ENCODE assay signal across 1 cellular context in the genomic region with DNA sequence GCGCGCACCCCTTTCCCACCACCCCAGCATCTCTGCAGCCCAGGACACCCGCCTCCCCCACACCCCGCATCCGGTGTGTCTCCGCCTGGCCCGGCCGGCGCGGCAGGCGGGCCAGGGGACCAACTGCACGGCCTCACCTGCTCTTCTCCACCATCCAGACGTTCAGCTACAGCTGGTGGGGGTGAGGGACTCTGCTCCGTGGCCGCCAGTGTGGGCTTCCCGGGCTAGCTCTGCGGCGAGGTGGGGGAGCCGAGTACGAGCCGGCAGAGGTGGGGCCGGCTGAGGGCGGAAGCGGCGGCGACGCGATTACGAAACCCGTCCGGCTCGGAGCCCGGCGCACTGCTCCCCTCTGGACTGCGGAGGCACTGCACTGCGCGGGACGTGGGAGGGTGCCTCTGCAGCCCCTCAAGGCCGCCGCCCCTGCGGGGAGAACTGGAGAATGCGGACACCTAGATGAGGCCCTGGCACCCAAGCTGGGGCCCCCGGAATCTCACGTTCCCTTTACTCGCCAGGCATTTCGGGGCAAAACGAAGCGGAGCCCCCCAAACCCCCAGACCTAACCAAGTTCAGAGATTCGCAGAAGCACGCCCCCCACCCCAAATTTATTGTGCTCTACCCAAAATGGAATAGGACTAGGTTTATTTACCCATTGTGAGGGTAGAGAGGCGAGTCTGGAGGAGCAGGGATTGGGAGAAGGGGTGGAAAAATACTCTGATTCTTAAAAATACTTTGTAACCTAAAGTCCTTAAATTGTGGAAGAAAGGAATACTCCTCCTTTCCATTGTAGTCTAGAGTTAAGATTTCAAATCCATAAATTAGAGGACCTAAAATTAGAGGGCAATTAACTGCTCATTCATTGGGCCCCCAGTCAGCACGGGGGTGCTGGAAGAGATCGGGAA.
TF ChIP-seq lines count a peak whose summit lies in the region.

Gene CDC42SE1 (minus strand): TSS at position 281 of the 899 bp plus-strand sequence. CDS start 3,892 bp downstream, outside the sequence.

TF ChIP-seq in HepG2, 621 proteins besides CTCF, POLR2A, EP300 and RAD21 (continued from another document and continues in another):
- TF ChIP-seq, protein P1, sequence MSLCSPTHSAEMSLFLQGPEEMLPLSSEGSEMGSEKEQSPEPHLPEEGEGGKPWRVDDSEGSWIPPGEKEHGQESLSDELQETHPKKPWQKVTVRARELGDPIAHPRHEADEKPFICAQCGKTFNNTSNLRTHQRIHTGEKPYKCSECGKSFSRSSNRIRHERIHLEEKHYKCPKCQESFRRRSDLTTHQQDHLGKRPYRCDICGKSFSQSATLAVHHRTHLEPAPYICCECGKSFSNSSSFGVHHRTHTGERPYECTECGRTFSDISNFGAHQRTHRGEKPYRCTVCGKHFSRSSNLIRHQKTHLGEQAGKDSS (CRISPR knock-in tag; IDR thresholded peaks at IDR 0.05; ENCODE audit: borderline replicate concordance, low read depth) = peak; percentile 65; the same call in 1 of the 2 replicates
- no peak for TF ChIP-seq ZNF704 (CRISPR knock-in tag; IDR thresholded peaks at IDR 0.05; ENCODE audit: borderline replicate concordance)
- no peak; the same call in 1 of the 2 replicates for TF ChIP-seq MTERF4 (CRISPR knock-in tag; IDR thresholded peaks at IDR 0.05)
- no peak for TF ChIP-seq JARID2 (CRISPR knock-in tag; IDR thresholded peaks at IDR 0.05; ENCODE audit: insufficient replicate concordance)
- no peak for TF ChIP-seq ATAD3A (CRISPR knock-in tag; IDR thresholded peaks at IDR 0.05)
- TF ChIP-seq FIP1L1 (IDR thresholded peaks at IDR 0.05; ENCODE audit: borderline replicate concordance, insufficient read depth, low read depth, low read length) = no peak
- peak; percentile 55; the same call in 1 of the 3 replicates for TF ChIP-seq MXI1 (IDR thresholded peaks at IDR 0.05; ENCODE audit: borderline replicate concordance, low read depth, low read length)
- TF ChIP-seq BATF2 (CRISPR knock-in tag; IDR thresholded peaks at IDR 0.05) = no peak
- peak; percentile 51 for TF ChIP-seq FOXA3 (CRISPR knock-in tag; IDR thresholded peaks at IDR 0.05)
- TF ChIP-seq ARHGAP35 (CRISPR knock-in tag; IDR thresholded peaks at IDR 0.05; ENCODE audit: borderline replicate concordance) = no peak
- peak; percentile 58 for TF ChIP-seq RARA (CRISPR knock-in tag; IDR thresholded peaks at IDR 0.05)
- TF ChIP-seq ZSCAN9 (CRISPR knock-in tag; IDR thresholded peaks at IDR 0.05; ENCODE audit: borderline replicate concordance) = peak; percentile 84; the same call in 1 of the 2 replicates
- peak; percentile 19; the same call in 1 of the 2 replicates for TF ChIP-seq REPIN1 (CRISPR knock-in tag; IDR thresholded peaks at IDR 0.05; ENCODE audit: borderline replicate concordance, low read depth)
- TF ChIP-seq ZSCAN5A (CRISPR knock-in tag; IDR thresholded peaks at IDR 0.05; ENCODE audit: borderline replicate concordance) = no peak
- TF ChIP-seq CSRNP2 (CRISPR knock-in tag; conservative IDR thresholded peaks at IDR 0.05; ENCODE audit: low read depth) = no peak
- no peak for TF ChIP-seq MIXL1 (CRISPR knock-in tag; IDR thresholded peaks at IDR 0.05)
- 0 out of 2 replicates have a peak, but pooled peaks have one; percentile 38 for TF ChIP-seq PCBP1 (IDR thresholded peaks at IDR 0.05; ENCODE audit: borderline replicate concordance, low read depth, low read length)
- TF ChIP-seq ZNF556 (CRISPR knock-in tag; IDR thresholded peaks at IDR 0.05; ENCODE audit: borderline replicate concordance) = peak; percentile 71; the same call in 1 of the 2 replicates
- no peak for TF ChIP-seq GATA4 (IDR thresholded peaks at IDR 0.05; ENCODE audit: borderline replicate concordance, low read depth)
- peak; percentile 75 for TF ChIP-seq BCL6 (CRISPR knock-in tag; IDR thresholded peaks at IDR 0.05)
- TF ChIP-seq SAFB2 (CRISPR knock-in tag; IDR thresholded peaks at IDR 0.05; ENCODE audit: borderline replicate concordance, low read depth) = no peak; the same call in 1 of the 2 replicates
- TF ChIP-seq PAWR (CRISPR knock-in tag; IDR thresholded peaks at IDR 0.05; ENCODE audit: borderline replicate concordance) = no peak
- no peak for TF ChIP-seq HDAC6 (IDR thresholded peaks at IDR 0.05; ENCODE audit: low read depth, low read length)
- peak; percentile 86 for TF ChIP-seq ZBTB7A (CRISPR knock-in tag; IDR thresholded peaks at IDR 0.05)
- TF ChIP-seq, protein P2, sequence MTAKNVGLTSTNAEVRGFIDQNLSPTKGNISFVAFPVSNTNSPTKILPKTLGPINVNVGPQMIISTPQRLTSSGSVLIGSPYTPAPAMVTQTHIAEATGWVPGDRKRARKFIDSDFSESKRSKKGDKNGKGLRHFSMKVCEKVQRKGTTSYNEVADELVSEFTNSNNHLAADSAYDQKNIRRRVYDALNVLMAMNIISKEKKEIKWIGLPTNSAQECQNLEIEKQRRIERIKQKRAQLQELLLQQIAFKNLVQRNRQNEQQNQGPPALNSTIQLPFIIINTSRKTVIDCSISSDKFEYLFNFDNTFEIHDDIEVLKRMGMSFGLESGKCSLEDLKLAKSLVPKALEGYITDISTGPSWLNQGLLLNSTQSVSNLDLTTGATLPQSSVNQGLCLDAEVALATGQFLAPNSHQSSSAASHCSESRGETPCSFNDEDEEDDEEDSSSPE (CRISPR knock-in tag; IDR thresholded peaks at IDR 0.05) = peak; percentile 51; the same call in 1 of the 2 replicates
- peak; percentile 50; the same call in 1 of the 2 replicates for TF ChIP-seq NR2C2 (CRISPR knock-in tag; IDR thresholded peaks at IDR 0.05; ENCODE audit: borderline replicate concordance)
- peak; percentile 74 for TF ChIP-seq ERF (CRISPR knock-in tag; IDR thresholded peaks at IDR 0.05)
- no peak for TF ChIP-seq ATRX (CRISPR knock-in tag; IDR thresholded peaks at IDR 0.05; ENCODE audit: borderline replicate concordance)
- 0 out of 2 replicates have a peak, but pooled peaks have one; percentile 71 for TF ChIP-seq ZNF589 (CRISPR knock-in tag; conservative IDR thresholded peaks at IDR 0.05)
- no peak for TF ChIP-seq TOE1 (CRISPR knock-in tag; IDR thresholded peaks at IDR 0.05)
- no peak; the same call in 1 of the 2 replicates for TF ChIP-seq ZNF460 (CRISPR knock-in tag; IDR thresholded peaks at IDR 0.05; ENCODE audit: borderline replicate concordance)
- TF ChIP-seq, protein P3, sequence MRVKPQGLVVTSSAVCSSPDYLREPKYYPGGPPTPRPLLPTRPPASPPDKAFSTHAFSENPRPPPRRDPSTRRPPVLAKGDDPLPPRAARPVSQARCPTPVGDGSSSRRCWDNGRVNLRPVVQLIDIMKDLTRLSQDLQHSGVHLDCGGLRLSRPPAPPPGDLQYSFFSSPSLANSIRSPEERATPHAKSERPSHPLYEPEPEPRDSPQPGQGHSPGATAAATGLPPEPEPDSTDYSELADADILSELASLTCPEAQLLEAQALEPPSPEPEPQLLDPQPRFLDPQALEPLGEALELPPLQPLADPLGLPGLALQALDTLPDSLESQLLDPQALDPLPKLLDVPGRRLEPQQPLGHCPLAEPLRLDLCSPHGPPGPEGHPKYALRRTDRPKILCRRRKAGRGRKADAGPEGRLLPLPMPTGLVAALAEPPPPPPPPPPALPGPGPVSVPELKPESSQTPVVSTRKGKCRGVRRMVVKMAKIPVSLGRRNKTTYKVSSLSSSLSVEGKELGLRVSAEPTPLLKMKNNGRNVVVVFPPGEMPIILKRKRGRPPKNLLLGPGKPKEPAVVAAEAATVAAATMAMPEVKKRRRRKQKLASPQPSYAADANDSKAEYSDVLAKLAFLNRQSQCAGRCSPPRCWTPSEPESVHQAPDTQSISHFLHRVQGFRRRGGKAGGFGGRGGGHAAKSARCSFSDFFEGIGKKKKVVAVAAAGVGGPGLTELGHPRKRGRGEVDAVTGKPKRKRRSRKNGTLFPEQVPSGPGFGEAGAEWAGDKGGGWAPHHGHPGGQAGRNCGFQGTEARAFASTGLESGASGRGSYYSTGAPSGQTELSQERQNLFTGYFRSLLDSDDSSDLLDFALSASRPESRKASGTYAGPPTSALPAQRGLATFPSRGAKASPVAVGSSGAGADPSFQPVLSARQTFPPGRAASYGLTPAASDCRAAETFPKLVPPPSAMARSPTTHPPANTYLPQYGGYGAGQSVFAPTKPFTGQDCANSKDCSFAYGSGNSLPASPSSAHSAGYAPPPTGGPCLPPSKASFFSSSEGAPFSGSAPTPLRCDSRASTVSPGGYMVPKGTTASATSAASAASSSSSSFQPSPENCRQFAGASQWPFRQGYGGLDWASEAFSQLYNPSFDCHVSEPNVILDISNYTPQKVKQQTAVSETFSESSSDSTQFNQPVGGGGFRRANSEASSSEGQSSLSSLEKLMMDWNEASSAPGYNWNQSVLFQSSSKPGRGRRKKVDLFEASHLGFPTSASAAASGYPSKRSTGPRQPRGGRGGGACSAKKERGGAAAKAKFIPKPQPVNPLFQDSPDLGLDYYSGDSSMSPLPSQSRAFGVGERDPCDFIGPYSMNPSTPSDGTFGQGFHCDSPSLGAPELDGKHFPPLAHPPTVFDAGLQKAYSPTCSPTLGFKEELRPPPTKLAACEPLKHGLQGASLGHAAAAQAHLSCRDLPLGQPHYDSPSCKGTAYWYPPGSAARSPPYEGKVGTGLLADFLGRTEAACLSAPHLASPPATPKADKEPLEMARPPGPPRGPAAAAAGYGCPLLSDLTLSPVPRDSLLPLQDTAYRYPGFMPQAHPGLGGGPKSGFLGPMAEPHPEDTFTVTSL (CRISPR knock-in tag; IDR thresholded peaks at IDR 0.05; ENCODE audit: borderline replicate concordance) = no peak
- no peak for TF ChIP-seq ZNF577 (CRISPR knock-in tag; IDR thresholded peaks at IDR 0.05; ENCODE audit: borderline replicate concordance, low read depth)
- 0 out of 2 replicates have a peak, but pooled peaks have one; percentile 8 for TF ChIP-seq ZNF121 (CRISPR knock-in tag; IDR thresholded peaks at IDR 0.05)
- TF ChIP-seq IKZF5 (CRISPR knock-in tag; IDR thresholded peaks at IDR 0.05) = peak; percentile 60; the same call in 1 of the 2 replicates
- no peak for TF ChIP-seq ZNF780A (CRISPR knock-in tag; IDR thresholded peaks at IDR 0.05)
- no peak for TF ChIP-seq ZNF562 (CRISPR knock-in tag; IDR thresholded peaks at IDR 0.05; ENCODE audit: borderline replicate concordance)
- TF ChIP-seq HOXA5 (CRISPR knock-in tag; IDR thresholded peaks at IDR 0.05) = 0 out of 2 replicates have a peak, but pooled peaks have one; percentile 18
- no peak for TF ChIP-seq NR2F6 (IDR thresholded peaks at IDR 0.05)
- peak; percentile 50; the same call in 1 of the 2 replicates for TF ChIP-seq NR2F6 (CRISPR knock-in tag; IDR thresholded peaks at IDR 0.05)
- no peak for TF ChIP-seq ZFP41 (CRISPR knock-in tag; IDR thresholded peaks at IDR 0.05; ENCODE audit: borderline replicate concordance)
- peak; percentile 46; the same call in 1 of the 2 replicates for TF ChIP-seq ZNF510 (CRISPR knock-in tag; IDR thresholded peaks at IDR 0.05; ENCODE audit: low read depth)
- no peak for TF ChIP-seq NFIB (CRISPR knock-in tag; IDR thresholded peaks at IDR 0.05; ENCODE audit: borderline replicate concordance)
- TF ChIP-seq ZNF501 (CRISPR knock-in tag; IDR thresholded peaks at IDR 0.05) = peak; percentile 91
- no peak for TF ChIP-seq NFYB (CRISPR knock-in tag; IDR thresholded peaks at IDR 0.05)
- TF ChIP-seq ZNF670 (CRISPR knock-in tag; IDR thresholded peaks at IDR 0.05; ENCODE audit: borderline replicate concordance) = no peak
- no peak for TF ChIP-seq ZNF7 (CRISPR knock-in tag; IDR thresholded peaks at IDR 0.05)
- TF ChIP-seq MATR3 (CRISPR knock-in tag; IDR thresholded peaks at IDR 0.05) = no peak
